9 cellular contexts compared by ENCODE assay signal in genomic region chr18:6728809-6729246, GRCh38. TPM values are rescaled to one million over a fixed set of nuclear protein-coding genes. Genes with fewer than 3 reads are reported as not detected.
DNase-seq lines count a peak whose midpoint lies in the region; TF ChIP-seq lines count a peak whose summit lies in the region.
"Had no signal": no experiment of that assay in that cellular context is flagged by ENCODE, and none has a peak within 500 bp of the region (broad histone marks: within the 10 kb centered on the region; RNA-seq: fewer than 3 reads in every experiment).

No MANE protein-coding gene starts in this region.

- intact Hi-C loops in esophagus squamous epithelium (cut with DNase I) = no loop called here

- TF ChIP-seq POLR2A in Peyer's patch (IDR thresholded peaks at IDR 0.05) (no peak), esophagus squamous epithelium (IDR thresholded peaks at IDR 0.05) (no peak), erythroblast (IDR thresholded peaks at IDR 0.05; ENCODE audit: low read length) (no peak)

- H3K4me1 ChIP-seq in Peyer's patch (no peaks in the 10 kb centered on the region), esophagus squamous epithelium (peaks cover 0 to 28% (median 6%) of the 10 kb centered on the region in 3 donors), osteoblast (ENCODE audit: insufficient read depth, low read length) (peaks cover 23% of the 10 kb centered on the region)

- H3K9me3 ChIP-seq in Peyer's patch = no peaks in the 10 kb centered on the region
- H3K9me3 ChIP-seq in esophagus squamous epithelium = no peaks in the 10 kb centered on the region
- H3K9me3 ChIP-seq in osteoblast (ENCODE audit: low read depth, low read length) = no peaks in the 10 kb centered on the region

- H3K27ac ChIP-seq in C4-2B (peak overlapping the region; percentile 76), Peyer's patch (peak overlapping the region; percentile 22 to 84 (median 56)), esophagus squamous epithelium (peak overlapping the region; percentile 76 to 93 (median 84)), osteoblast (ENCODE audit: low read depth, low read length) (no peak overlapping the region)

- no peaks in the 10 kb centered on the region for H3K36me3 ChIP-seq in Peyer's patch
- no peaks in the 10 kb centered on the region for H3K36me3 ChIP-seq in esophagus squamous epithelium
- no peaks in the 10 kb centered on the region for H3K36me3 ChIP-seq in osteoblast (ENCODE audit: insufficient read depth, low read length)

- H3K4me3 ChIP-seq in Peyer's patch (peak overlapping the region in 3 of 4 donors; percentile 21 to 57 (median 36)), esophagus squamous epithelium (peak overlapping the region; percentile 51 to 84 (median 63)), osteoblast (ENCODE audit: insufficient read depth, low read length) (peak overlapping the region; percentile 77)

- H3K27me3 ChIP-seq in Peyer's patch (no peaks in the 10 kb centered on the region), esophagus squamous epithelium (no peaks in the 10 kb centered on the region), osteoblast (ENCODE audit: insufficient read depth, low read length) (peaks cover 4% of the 10 kb centered on the region)

- H3K79me2 ChIP-seq in osteoblast (ENCODE audit: insufficient read depth, low read length) = no peaks in the 10 kb centered on the region

- peak overlapping the region; percentile 89 for H3K4me2 ChIP-seq in osteoblast (ENCODE audit: insufficient read depth, low read length)

- DNase-seq in Peyer's patch (no peak), esophagus squamous epithelium (lab: John Stamatoyannopoulos, UW) (no peak), osteoblast (ENCODE audit: insufficient read length, low spot score, missing footprints) (no peak), cerebellar cortex (ENCODE audit: low spot score) (no peak), erythroblast (lab: John Stamatoyannopoulos, UW) (no peak), T1000 (lab: John Stamatoyannopoulos, UW) (no peak), retina (no peak)

- WGBS in esophagus squamous epithelium, 2 donors = 15 to 16% methylated on average over 4 to 5 of the region's 5 CpGs

- TF ChIP-seq CTCF in C4-2B (conservative IDR thresholded peaks at IDR 0.05) (no peak), Peyer's patch (IDR thresholded peaks at IDR 0.05) (no peak), esophagus squamous epithelium (IDR thresholded peaks at IDR 0.05) (no peak), osteoblast (IDR thresholded peaks at IDR 0.05; ENCODE audit: extremely low read depth, low read depth, low read length) (no peak)

- peak overlapping the region; percentile 97 for H2AFZ ChIP-seq in osteoblast (ENCODE audit: low read length)

- H4K20me1 ChIP-seq in osteoblast (ENCODE audit: insufficient read depth, low read length) = no peaks in the 10 kb centered on the region

RNA-seq across cellular contexts. Expression of gene ARHGAP28, which starts 0.7 kb away (rescaled TPM):
- total RNA-seq in Peyer's patch = 10 to 100 TPM in 1 of 4 donors, 1 to 10 TPM in 3; 1.0 to 35.5 (median 3.3) TPM
- 1 to 10 TPM; 1.2 to 4.8 (median 3.4) TPM for total RNA-seq in esophagus squamous epithelium
- 23.9 and 24.2 TPM in 2 replicates for total RNA-seq in osteoblast
- total RNA-seq: activated naive CD4-positive, alpha-beta T cell treated with anti-CD3 and anti-CD28 coated beads, Interleukin-2, amount 50 U/mL, for 72 hours had no signal
